Comparison of ENCODE assay signal across 8 cellular contexts in the genomic region with DNA sequence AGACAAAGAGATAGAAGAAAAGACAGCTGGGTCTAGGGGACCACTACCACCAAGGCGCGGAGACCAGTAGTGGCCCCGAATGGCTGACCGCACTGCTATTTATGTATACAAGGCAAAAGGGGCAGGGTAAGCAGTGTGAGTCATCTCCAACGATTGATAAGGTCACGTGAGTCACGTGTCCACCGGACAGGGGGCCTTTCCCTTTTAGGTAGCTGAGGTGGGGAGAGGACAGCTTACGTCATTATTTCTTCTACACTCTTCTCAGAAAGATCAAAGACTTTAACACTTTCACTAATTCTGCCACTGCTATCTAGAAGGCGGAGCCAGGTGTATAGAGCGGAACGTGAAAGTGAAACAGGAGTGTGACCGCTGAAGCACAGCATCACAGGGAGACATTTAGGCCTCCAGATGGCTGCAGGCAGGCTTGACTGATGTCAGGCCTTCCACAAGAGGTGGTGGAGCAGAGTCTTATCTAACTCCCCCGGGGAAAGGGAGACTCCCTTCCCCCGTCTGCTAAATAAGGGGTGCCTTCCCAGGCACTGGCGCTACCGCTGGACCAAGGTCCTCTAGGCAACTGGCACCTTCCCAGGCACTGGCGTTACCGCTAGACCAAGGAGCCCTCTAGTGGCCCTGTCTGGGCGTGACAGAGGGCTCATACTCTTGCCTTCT. TPM values are rescaled to one million over a fixed set of nuclear protein-coding genes. Genes with fewer than 3 reads are reported as not detected.
DNase-seq lines count a peak whose midpoint lies in the region; ATAC-seq and TF ChIP-seq lines count a peak whose summit lies in the region.

No MANE protein-coding gene starts in this region.

- no TSS peak for BruUV-seq in IMR-90 (replicated peaks; lab: Mats Ljungman, UMichigan)
- BruUV-seq in mammary epithelial cell (replicated peaks; lab: Mats Ljungman, UMichigan) = no TSS peak

- ATAC-seq in GM21737 (IDR thresholded peaks at IDR 0.05; ENCODE audit: unreplicated experiment) (peak; percentile 84), IMR-90 (ENCODE audit: low read depth) (peak; percentile 34; the same call in 1 of the 2 replicates), left lung (peak; percentile 80)
- ATAC-seq in stimulated activated effector memory CD8-positive, alpha-beta T cell treated with anti-CD3 and anti-CD28 coated beads, Interleukin-12 subunit alpha, Interleukin-12 subunit beta, amount 100 ng/mL, for 72 hours = no peak

- H3K23ac ChIP-seq in IMR-90 (ENCODE audit: low read depth, low read length) = no peak overlapping the region

- H3K4me3 ChIP-seq in IMR-90 (ENCODE audit: insufficient read depth, low read depth, low read length) = no peak overlapping the region
- H3K4me3 ChIP-seq in mammary epithelial cell (replicated peaks in 1 of 3; ENCODE audit: insufficient read depth in 1 of 3, low read depth in 2 of 3, low read length in 3 of 3) = no peak overlapping the region
- peak overlapping the region in 1 of 2 donors; percentile 34 for H3K4me3 ChIP-seq in left lung

- no peak overlapping the region for H3K4me2 ChIP-seq in IMR-90 (ENCODE audit: low read depth, low read length)
- no peak overlapping the region for H3K4me2 ChIP-seq in mammary epithelial cell (ENCODE audit: insufficient read depth, low read depth, low read length)

- WGBS in IMR-90 (ENCODE audit: extremely low coverage in 2 of 2, insufficient read length in 1 of 2), 2 experiments = 100% methylated on average over 2 of the region's 20 CpGs; no CpG with 5 or more reads in 1 of the 2 experiments
- 83% methylated on average over 7 of the region's 20 CpGs for WGBS in mammary epithelial cell (ENCODE audit: low coverage, missing lambda C conversion rate)

- H3K4me1 ChIP-seq in IMR-90 (ENCODE audit: control insufficient read depth, insufficient read depth, low read length) (no peaks in the 10 kb centered on the region), mammary epithelial cell (ENCODE audit: insufficient read depth, low read length) (peaks cover 4% of the 10 kb centered on the region), left lung (no peaks in the 10 kb centered on the region)

- H2AK5ac ChIP-seq in IMR-90 (ENCODE audit: low read depth, low read length) = peak overlapping the region; percentile 76; the same call in 1 of the 2 replicates

- H2BK120ac ChIP-seq in IMR-90 (ENCODE audit: low read depth, low read length) = peak overlapping the region; percentile 59; the same call in 1 of the 2 replicates

- H3K4me3 Mint-ChIP-seq in stimulated activated effector memory CD8-positive, alpha-beta T cell treated with anti-CD3 and anti-CD28 coated beads, Interleukin-12 subunit alpha, Interleukin-12 subunit beta, amount 100 ng/mL, for 72 hours = peak overlapping the region; percentile 11

- H2BK5ac ChIP-seq in IMR-90 (ENCODE audit: low read depth, low read length, poor library complexity, severe bottlenecking) = no peak overlapping the region

- no peak overlapping the region for H3K27ac ChIP-seq in IMR-90 (ENCODE audit: insufficient read depth, low read length)
- no peak overlapping the region for H3K27ac ChIP-seq in mammary epithelial cell (ENCODE audit: insufficient read depth, low read depth, low read length)
- H3K27ac ChIP-seq in left lung = no peak overlapping the region

- H3K27ac Mint-ChIP-seq in stimulated activated effector memory CD8-positive, alpha-beta T cell treated with anti-CD3 and anti-CD28 coated beads, Interleukin-12 subunit alpha, Interleukin-12 subunit beta, amount 100 ng/mL, for 72 hours = no peak overlapping the region

- peak overlapping the region; percentile 59; the same call in 1 of the 2 replicates for H3K4ac ChIP-seq in IMR-90 (ENCODE audit: low read depth, low read length)

- H3K9ac ChIP-seq in IMR-90 (ENCODE audit: low read depth, low read length) (no peak overlapping the region), mammary epithelial cell (ENCODE audit: insufficient read depth, low read length) (no peak overlapping the region)

- peak overlapping the region; percentile 37; the same call in 1 of the 2 replicates for H2BK20ac ChIP-seq in IMR-90 (ENCODE audit: low read depth, low read length)

- H4K20me1 ChIP-seq in IMR-90 (ENCODE audit: insufficient read depth, low read length) = no peaks in the 10 kb centered on the region
- H4K20me1 ChIP-seq in mammary epithelial cell (ENCODE audit: insufficient read depth, low read length) = no peaks in the 10 kb centered on the region

- TF ChIP-seq POLR2A in IMR-90 (IDR thresholded peaks at IDR 0.05; ENCODE audit: low read depth, low read length) = no peak

- peak; percentile 29 for DNase-seq in IMR-90
- DNase-seq in SKM-1 treated with dmso at 0.1 percent for 144 hours (lab: John Stamatoyannopoulos, UW; ENCODE audit: unreplicated experiment) = peak; percentile 49
- DNase-seq in mammary epithelial cell = peak; percentile 68
- DNase-seq in left lung = peak; percentile 73 to 88
- peak in 1 of 2 donors; percentile 64 for DNase-seq in stimulated activated effector memory CD8-positive, alpha-beta T cell treated with anti-CD3 and anti-CD28 coated beads, Interleukin-12 subunit alpha, Interleukin-12 subunit beta, amount 100 ng/mL, for 72 hours (ENCODE audit: low spot score in 2 of 2)
- no peak for DNase-seq in effector CD8-positive, alpha-beta T cell (lab: John Stamatoyannopoulos, UW)

- CTCF ChIA-PET in IMR-90 (lab: Yijun Ruan, JAX) (interaction anchor here (0.6 kb wide), 1 partner anchor 158 kb away, joined by 3 read pairs; no protein-coding TSS in a partner anchor), mammary epithelial cell (lab: Charles Lee; ENCODE audit: low non-redundant PET) (no interaction called here)

- peaks cover 3% of the 10 kb centered on the region; the same call in 1 of the 2 replicates for H3K9me1 ChIP-seq in IMR-90 (ENCODE audit: insufficient read depth, low read length)

- in situ Hi-C loops in IMR-90 (cut with MboI; ENCODE audit: low sequenced_read_pairs) (loop anchor here (25.0 kb wide), 1 partner anchor 1504 kb away; the partner anchor contains the start of gene SRFBP1), mammary epithelial cell (cut with MboI; ENCODE audit: low sequenced_read_pairs in 2 of 2) (loop anchor here in 1 of 2 donors (25.0 kb wide), 1 partner anchor 396 kb away; no protein-coding TSS in a partner anchor)

- H4K5ac ChIP-seq in IMR-90 (ENCODE audit: low read depth, low read length) = no peak overlapping the region

- peak overlapping the region in 1 of 2 experiments; percentile 50; a peak in 1 of 4 replicates for H4K8ac ChIP-seq in IMR-90 (ENCODE audit: low read depth in 2 of 2, low read length in 2 of 2)

- H2AFZ ChIP-seq in IMR-90 (replicated peaks; ENCODE audit: low read length, poor library complexity) (no peak overlapping the region), mammary epithelial cell (ENCODE audit: low read depth, low read length) (peak overlapping the region; percentile 68)

- no peaks in the 10 kb centered on the region for H3K36me3 Mint-ChIP-seq in stimulated activated effector memory CD8-positive, alpha-beta T cell treated with anti-CD3 and anti-CD28 coated beads, Interleukin-12 subunit alpha, Interleukin-12 subunit beta, amount 100 ng/mL, for 72 hours

- no peak overlapping the region for H2AK9ac ChIP-seq in IMR-90 (replicated peaks; ENCODE audit: low read depth, low read length, poor library complexity)

- POLR2A ChIA-PET in IMR-90 (lab: Charles Lee; ENCODE audit: unreplicated experiment) = no interaction called here

- intact Hi-C loops in IMR-90 (cut with micrococcal nuclease) = loop anchor here (1.0 kb wide), 1 partner anchor 405 kb away; no protein-coding TSS in a partner anchor
- intact Hi-C loops in mammary epithelial cell (cut with micrococcal nuclease) = loop anchor here (1.0 to 10.0 kb wide), 3 partner anchors 163 to 402 kb away; no protein-coding TSS in a partner anchor
- intact Hi-C loops in left lung (cut with DNase I) = loop anchor here in 1 of 2 donors (10.0 kb wide), 1 partner anchor 403 kb away; no protein-coding TSS in a partner anchor

- no peak overlapping the region for H3K18ac ChIP-seq in IMR-90 (ENCODE audit: low read depth, low read length)

- no peaks in the 10 kb centered on the region for H3K4me1 Mint-ChIP-seq in stimulated activated effector memory CD8-positive, alpha-beta T cell treated with anti-CD3 and anti-CD28 coated beads, Interleukin-12 subunit alpha, Interleukin-12 subunit beta, amount 100 ng/mL, for 72 hours

- H2BK15ac ChIP-seq in IMR-90 (ENCODE audit: low read depth, low read length) = peak overlapping the region; percentile 47; the same call in 1 of the 3 replicates

- no peak overlapping the region for H3K56ac ChIP-seq in IMR-90 (ENCODE audit: extremely low read depth, insufficient read depth, low read length)

- H3K79me2 ChIP-seq in mammary epithelial cell (ENCODE audit: insufficient read depth, low read length) = no peaks in the 10 kb centered on the region

- H4K91ac ChIP-seq in IMR-90 (ENCODE audit: insufficient read depth, low read depth, low read length) = 0 out of 2 replicates have a peak overlapping the region, but pooled peaks have one; percentile 2

- H3K36me3 ChIP-seq in IMR-90 (ENCODE audit: control insufficient read depth, insufficient read depth, low read length) (no peaks in the 10 kb centered on the region), mammary epithelial cell (ENCODE audit: insufficient read depth, low read length) (no peaks in the 10 kb centered on the region), left lung (no peaks in the 10 kb centered on the region)

- dilution Hi-C loops in IMR-90 (cut with HindIII; ENCODE audit: low sequenced_read_pairs, unreplicated experiment) (no loop called here), mammary epithelial cell (cut with HindIII; ENCODE audit: low sequenced_read_pairs) (no loop called here)

- H3K79me1 ChIP-seq in IMR-90 (ENCODE audit: low read depth in 1 of 2, low read length in 2 of 2) = peaks cover 0 to under 1% of the 10 kb centered on the region in 2 experiments; a peak in 1 of 4 replicates

- TF ChIP-seq CTCF in GM12872 (IDR thresholded peaks at IDR 0.05; ENCODE audit: insufficient read depth, low read depth, low read length) (peak; percentile 73), IMR-90 (conservative IDR thresholded peaks at IDR 0.05; ENCODE audit: low read depth, low read length) (peak; percentile 53), mammary epithelial cell (conservative IDR thresholded peaks at IDR 0.05 in 1 of 2, IDR thresholded peaks at IDR 0.05 in 1 of 2; ENCODE audit: extremely low read depth in 1 of 2, insufficient read depth in 1 of 2, low read depth in 1 of 2, low read length in 2 of 2) (peak; percentile 39 to 69), left lung (IDR thresholded peaks at IDR 0.05) (peak; percentile 59 to 66)

- H3K9me3 ChIP-seq in IMR-90 (ENCODE audit: control insufficient read depth, insufficient read depth, low read length) = no peaks in the 10 kb centered on the region
- no peaks in the 10 kb centered on the region for H3K9me3 ChIP-seq in mammary epithelial cell (replicated peaks; ENCODE audit: insufficient read depth, low read length)
- H3K9me3 ChIP-seq in left lung = no peaks in the 10 kb centered on the region

- peaks cover 15% of the 10 kb centered on the region for H3K9me3 Mint-ChIP-seq in stimulated activated effector memory CD8-positive, alpha-beta T cell treated with anti-CD3 and anti-CD28 coated beads, Interleukin-12 subunit alpha, Interleukin-12 subunit beta, amount 100 ng/mL, for 72 hours

- TF ChIP-seq RAD21 in IMR-90 (IDR thresholded peaks at IDR 0.05; ENCODE audit: low read length) = peak; percentile 68

- H3K27me3 ChIP-seq in IMR-90 (ENCODE audit: control insufficient read depth, insufficient read depth, low read length) (no peaks in the 10 kb centered on the region), mammary epithelial cell (ENCODE audit: insufficient read depth, low read length) (no peaks in the 10 kb centered on the region), left lung (peaks cover 0 to under 1% of the 10 kb centered on the region in 2 donors)

- no peak overlapping the region for H3K14ac ChIP-seq in IMR-90 (replicated peaks; ENCODE audit: low read depth, low read length)

RNA-seq across cellular contexts. Expression of gene PRR16, which starts 6.1 kb away (rescaled TPM):
- 9.9 and 10.6 TPM in 2 replicates for total RNA-seq in IMR-90 (2012; rRNA removed)
- 45.2 and 52.9 TPM in 2 replicates for polyA plus RNA-seq in IMR-90 (2012; rRNA removed)
- 21.4 and 25.6 TPM in 2 replicates for polyA plus RNA-seq in IMR-90 (2012; cell fraction: cytosol; rRNA removed)
- polyA plus RNA-seq in IMR-90 (2012; cell fraction: nucleus; rRNA removed; ENCODE audit: low replicate concordance) = 9.8 and 36.9 TPM in 2 replicates
- 1 to 10 TPM; 1.3 to 3.2 TPM for total RNA-seq in mammary epithelial cell
- polyA plus RNA-seq in mammary epithelial cell = 4.6 TPM
- polyA minus RNA-seq in mammary epithelial cell = not detected
- total RNA-seq in left lung = 1 to 10 TPM; 4.9 to 8.7 TPM
